8 cellular contexts compared by ENCODE assay signal in the genomic region with DNA sequence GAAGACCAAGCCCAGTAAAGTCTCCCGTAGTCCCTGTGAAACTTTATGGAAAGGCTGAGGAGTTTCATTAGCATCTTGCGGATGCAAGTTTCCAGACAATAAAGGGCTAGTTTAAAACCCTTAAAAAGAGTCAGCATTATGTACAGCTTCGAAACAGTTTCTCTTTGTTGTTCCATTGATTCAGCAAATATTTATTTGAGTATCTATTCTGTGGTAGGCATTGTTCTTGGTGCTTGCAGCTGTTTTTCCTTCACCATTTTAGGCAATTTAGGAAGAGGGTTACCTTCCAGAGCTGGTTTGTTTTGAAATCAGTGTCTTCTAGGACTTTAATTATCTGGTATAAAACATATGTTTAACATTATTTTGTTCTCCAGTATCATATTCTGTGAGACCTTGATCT. TPM values are rescaled to one million over a fixed set of nuclear protein-coding genes. Genes with fewer than 3 reads are reported as not detected.
DNase-seq lines count a peak whose midpoint lies in the region; ATAC-seq and TF ChIP-seq lines count a peak whose summit lies in the region.

No MANE protein-coding gene starts in this region.

- no peaks in the 10 kb centered on the region for H3K36me3 ChIP-seq in breast epithelium
- H3K36me3 ChIP-seq in iPS-20b (ENCODE audit: insufficient read depth, low read depth, low read length), result peaks cover 53% of the 10 kb centered on the region

- peak overlapping the region in 1 of 3 donors; percentile 69 for H3K4me3 ChIP-seq in breast epithelium
- H3K4me3 ChIP-seq in iPS-20b (ENCODE audit: low read length), result peak overlapping the region; percentile 99

- H3K9me3 ChIP-seq in breast epithelium, result no peaks in the 10 kb centered on the region
- H3K9me3 ChIP-seq in iPS-20b (ENCODE audit: insufficient read depth, low read depth, low read length), result no peaks in the 10 kb centered on the region

- no TSS peak for BruUV-seq in MCF 10A (replicated peaks; lab: Mats Ljungman, UMichigan)

- POLR2A ChIA-PET in MCF 10A (lab: Yijun Ruan, JAX), result interaction anchor here (0.8 to 4.1 kb wide), 7 partner anchors 9 to 251 kb away, joined by 3 to 29 read pairs (median 15); a partner anchor contains a TSS
- POLR2A ChIA-PET in activated CD8-positive, alpha-beta T cell treated with anti-CD3 and anti-CD28 coated beads, Interleukin-2, amount 10 ng/mL, durations not matched to agents 7 days and 5 days (lab: Charles Lee), result interaction anchor here (1.5 kb wide), 1 partner anchor 102 kb away, joined by 3 read pairs; no protein-coding TSS in a partner anchor

- no peak for ATAC-seq in activated CD8-positive, alpha-beta T cell treated with anti-CD3 and anti-CD28 coated beads, Interleukin-2, amount 10 ng/mL, durations not matched to agents 7 days and 5 days

- intact Hi-C loops in MCF 10A (cut with micrococcal nuclease) (loop anchor here (2.0 kb wide), 1 partner anchor 47 kb away; no protein-coding TSS in a partner anchor), breast epithelium (cut with DNase I; ENCODE audit: low total_unique reads) (no loop called here)

- H3K27ac ChIP-seq in breast epithelium, result no peak overlapping the region
- H3K27ac ChIP-seq in iPS-20b (ENCODE audit: low read length), result no peak overlapping the region

- H3K36me3 Mint-ChIP-seq in MCF 10A (ENCODE audit: insufficient read depth, unreplicated experiment), result peaks cover 41% of the 10 kb centered on the region
- peaks cover 37% of the 10 kb centered on the region for H3K36me3 Mint-ChIP-seq in activated CD8-positive, alpha-beta T cell treated with anti-CD3 and anti-CD28 coated beads, Interleukin-2, amount 10 ng/mL, durations not matched to agents 7 days and 5 days (ENCODE audit: low read depth)

- H3K4me3 Mint-ChIP-seq in MCF 10A (ENCODE audit: unreplicated experiment), result peak overlapping the region; percentile 93
- H3K4me3 Mint-ChIP-seq in activated CD8-positive, alpha-beta T cell treated with anti-CD3 and anti-CD28 coated beads, Interleukin-2, amount 10 ng/mL, durations not matched to agents 7 days and 5 days, result peak overlapping the region; percentile 89

- peak overlapping the region; percentile 99 for H3K9ac ChIP-seq in iPS-20b (ENCODE audit: low read depth, low read length)

- H3K27me3 ChIP-seq in breast epithelium, result no peaks in the 10 kb centered on the region
- no peaks in the 10 kb centered on the region for H3K27me3 ChIP-seq in iPS-20b (ENCODE audit: insufficient read depth, low read length)

- DNase-seq in MCF 10A (ENCODE audit: unreplicated experiment) (no peak), breast epithelium (ENCODE audit: low spot score in 2 of 2) (no peak), superior temporal gyrus (ENCODE audit: extremely low spot score) (peak; percentile 60), C1 segment of cervical spinal cord (lab: John Stamatoyannopoulos, UW) (no peak), NCI-H82 (lab: John Stamatoyannopoulos, UW) (no peak)
- no peak for DNase-seq in activated CD8-positive, alpha-beta T cell treated with anti-CD3 and anti-CD28 coated beads, Interleukin-2, amount 10 ng/mL, durations not matched to agents 7 days and 5 days
- no peak for DNase-seq in activated CD4-positive, alpha-beta T cell treated with anti-CD3 and anti-CD28 coated beads, Interleukin-2, amount 50 U/mL, for 1 hour

- CTCF ChIA-PET in MCF 10A (lab: Yijun Ruan, JAX), result interaction anchor here (0.7 to 2.3 kb wide), 5 partner anchors 25 to 250 kb away, joined by 3 to 14 read pairs (median 3); no protein-coding TSS in a partner anchor
- CTCF ChIA-PET in activated CD8-positive, alpha-beta T cell treated with anti-CD3 and anti-CD28 coated beads, Interleukin-2, amount 10 ng/mL, durations not matched to agents 7 days and 5 days (lab: Charles Lee), result interaction anchor here (0.7 to 5.0 kb wide), 3 partner anchors 11 to 393 kb away, joined by 3 to 24 read pairs (median 3); no protein-coding TSS in a partner anchor

- H3K4me1 ChIP-seq in breast epithelium, result peaks cover 4 to 14% of the 10 kb centered on the region in 2 donors
- peaks cover 8% of the 10 kb centered on the region for H3K4me1 ChIP-seq in iPS-20b (ENCODE audit: insufficient read depth, low read length)

- peaks cover 20% of the 10 kb centered on the region for H3K4me1 Mint-ChIP-seq in MCF 10A (ENCODE audit: insufficient read depth, unreplicated experiment)
- peaks cover 28% of the 10 kb centered on the region for H3K4me1 Mint-ChIP-seq in activated CD8-positive, alpha-beta T cell treated with anti-CD3 and anti-CD28 coated beads, Interleukin-2, amount 10 ng/mL, durations not matched to agents 7 days and 5 days (ENCODE audit: low read depth)

- peak overlapping the region; percentile 95 for H3K27ac Mint-ChIP-seq in MCF 10A (ENCODE audit: low read depth, unreplicated experiment)
- H3K27ac Mint-ChIP-seq in activated CD8-positive, alpha-beta T cell treated with anti-CD3 and anti-CD28 coated beads, Interleukin-2, amount 10 ng/mL, durations not matched to agents 7 days and 5 days, result peak overlapping the region; percentile 3

- no peaks in the 10 kb centered on the region for H3K27me3 Mint-ChIP-seq in MCF 10A (ENCODE audit: insufficient read depth, unreplicated experiment)
- H3K27me3 Mint-ChIP-seq in activated CD8-positive, alpha-beta T cell treated with anti-CD3 and anti-CD28 coated beads, Interleukin-2, amount 10 ng/mL, durations not matched to agents 7 days and 5 days (ENCODE audit: low read depth), result no peaks in the 10 kb centered on the region

- no peak for TF ChIP-seq POLR2A in breast epithelium (IDR thresholded peaks at IDR 0.05)

- TF ChIP-seq CTCF in MCF 10A (IDR thresholded peaks at IDR 0.05; ENCODE audit: unreplicated experiment) (no peak), breast epithelium (IDR thresholded peaks at IDR 0.05) (no peak)

- H3K9me3 Mint-ChIP-seq in MCF 10A (ENCODE audit: unreplicated experiment), result no peaks in the 10 kb centered on the region
- no peaks in the 10 kb centered on the region for H3K9me3 Mint-ChIP-seq in activated CD8-positive, alpha-beta T cell treated with anti-CD3 and anti-CD28 coated beads, Interleukin-2, amount 10 ng/mL, durations not matched to agents 7 days and 5 days (ENCODE audit: insufficient read depth)

RNA-seq across cellular contexts. Expression of a gene that starts 1.5 kb away (rescaled TPM):
- total RNA-seq in MCF 10A (2022) (154 and 249 TPM in 2 replicates), breast epithelium (100 to 1,000 TPM; 101 to 156 (median 153) TPM)
- total RNA-seq in activated CD8-positive, alpha-beta T cell treated with anti-CD3 and anti-CD28 coated beads, Interleukin-2, amount 10 ng/mL, durations not matched to agents 7 days and 5 days, result 100 to 1,000 TPM in 1 of 2 experiments, 10 to 100 TPM in 1; 92.1 to 101 TPM

RNA-seq across cellular contexts. Expression of a gene that starts 1.6 kb away (rescaled TPM):
- total RNA-seq in MCF 10A (2022) (14.4 and 19.0 TPM in 2 replicates), breast epithelium (10 to 100 TPM in 2 of 3 donors, 1 to 10 TPM in 1; 5.6 to 17.0 (median 12.8) TPM)
- total RNA-seq in activated CD8-positive, alpha-beta T cell treated with anti-CD3 and anti-CD28 coated beads, Interleukin-2, amount 10 ng/mL, durations not matched to agents 7 days and 5 days, result 10 to 100 TPM; 12.9 to 14.8 TPM

RNA-seq across cellular contexts. Expression of a gene that starts 51.5 kb away (rescaled TPM):
- total RNA-seq in MCF 10A (2022) (113 and 122 TPM in 2 replicates), breast epithelium (10 to 100 TPM; 48.3 to 58.2 (median 54.4) TPM)
- total RNA-seq in activated CD8-positive, alpha-beta T cell treated with anti-CD3 and anti-CD28 coated beads, Interleukin-2, amount 10 ng/mL, durations not matched to agents 7 days and 5 days, result 100 to 1,000 TPM in 1 of 2 experiments, 10 to 100 TPM in 1; 94.4 to 100 TPM
